Comparison of ENCODE assay signal across 8 cellular contexts in the genomic region with DNA sequence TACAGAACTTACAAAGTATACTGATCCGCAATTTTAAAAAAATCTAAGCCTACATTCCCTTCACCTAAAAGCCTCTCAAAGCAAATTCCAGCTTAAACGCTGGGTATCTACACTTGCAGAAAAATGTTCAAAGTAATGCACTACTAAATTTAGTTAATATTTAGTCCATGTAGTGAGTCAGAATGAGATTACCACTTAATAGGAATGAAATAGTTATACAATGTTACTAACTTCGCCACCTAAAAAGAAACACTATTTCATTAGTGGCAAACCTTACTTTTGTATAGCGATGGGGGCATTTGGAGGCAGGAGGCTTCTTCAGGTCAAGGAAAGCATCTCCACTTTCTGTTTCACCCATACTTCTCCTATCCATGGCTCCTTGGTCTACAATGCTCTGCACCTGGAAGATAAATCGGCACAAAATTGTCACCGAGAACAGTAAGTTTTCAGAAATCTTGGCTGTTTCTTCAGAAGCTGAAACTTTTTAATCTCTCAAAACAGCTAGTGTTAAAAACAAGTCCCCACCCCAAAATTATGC. TPM values are rescaled to one million over a fixed set of nuclear protein-coding genes. Genes with fewer than 3 reads are reported as not detected.
DNase-seq lines count a peak whose midpoint lies in the region; ATAC-seq and TF ChIP-seq lines count a peak whose summit lies in the region.

No MANE protein-coding gene starts in this region.

- H3K9me3 ChIP-seq in BLaER1 treated with 17β-estradiol and CSF1 and Interleukin-3, amounts not matched to agents 10 nM and 100 nM (replicated peaks in 1 of 11): no peaks in the 10 kb centered on the region

- no peaks in the 10 kb centered on the region for H3K9me3 Mint-ChIP-seq in chondrocyte (ENCODE audit: low read depth)
- no peaks in the 10 kb centered on the region for H3K9me3 Mint-ChIP-seq in natural killer cell treated with Interleukin-12 subunit alpha and Interleukin-12 subunit beta and Interleukin-15 and Interleukin-18, amount 100 ng/mL, for 72 hours

- peak overlapping the region; percentile 91 to 98 (median 97) for H3K9ac ChIP-seq in BLaER1 treated with 17β-estradiol and CSF1 and Interleukin-3, amounts not matched to agents 10 nM and 100 nM

- H3K4me3 Mint-ChIP-seq in chondrocyte (ENCODE audit: unreplicated experiment): peak overlapping the region; percentile 76
- peak overlapping the region; percentile 89 for H3K4me3 Mint-ChIP-seq in natural killer cell treated with Interleukin-12 subunit alpha and Interleukin-12 subunit beta and Interleukin-15 and Interleukin-18, amount 100 ng/mL, for 72 hours

- peaks cover 29 to 48% (median 32%) of the 10 kb centered on the region in 10 experiments for H3K4me1 ChIP-seq in BLaER1 treated with 17β-estradiol and CSF1 and Interleukin-3, amounts not matched to agents 10 nM and 100 nM

- peaks cover 1 to 58% (median 27%) of the 10 kb centered on the region in 11 experiments; a peak in 17 of 22 replicates for H4K20me1 ChIP-seq in BLaER1 treated with 17β-estradiol and CSF1 and Interleukin-3, amounts not matched to agents 10 nM and 100 nM

- H3K4me1 Mint-ChIP-seq in chondrocyte (ENCODE audit: low read depth): peaks cover 31% of the 10 kb centered on the region
- H3K4me1 Mint-ChIP-seq in natural killer cell treated with Interleukin-12 subunit alpha and Interleukin-12 subunit beta and Interleukin-15 and Interleukin-18, amount 100 ng/mL, for 72 hours (ENCODE audit: low read depth in 2 of 2): peaks cover 43 to 47% of the 10 kb centered on the region in 2 donors

- no peak for TF ChIP-seq CTCF in chondrocyte (IDR thresholded peaks at IDR 0.05)

- peak overlapping the region; percentile 93 to 99 (median 97); a peak in 16 of 22 replicates for H3K27ac ChIP-seq in BLaER1 treated with 17β-estradiol and CSF1 and Interleukin-3, amounts not matched to agents 10 nM and 100 nM

- in situ Hi-C loops in KBM-7 (cut with MboI; ENCODE audit: low pct_unique_long_range_greater_than_20kb, low sequenced_read_pairs): no loop called here

- H3K27me3 ChIP-seq in BLaER1 treated with 17β-estradiol and CSF1 and Interleukin-3, amounts not matched to agents 10 nM and 100 nM: no peaks in the 10 kb centered on the region

- no peaks in the 10 kb centered on the region for H3K27me3 Mint-ChIP-seq in chondrocyte (ENCODE audit: low read depth)
- no peaks in the 10 kb centered on the region for H3K27me3 Mint-ChIP-seq in natural killer cell treated with Interleukin-12 subunit alpha and Interleukin-12 subunit beta and Interleukin-15 and Interleukin-18, amount 100 ng/mL, for 72 hours

- H3K36me3 ChIP-seq in BLaER1 treated with 17β-estradiol and CSF1 and Interleukin-3, amounts not matched to agents 10 nM and 100 nM: peaks cover 44 to 55% (median 47%) of the 10 kb centered on the region in 11 experiments

- no peak for ATAC-seq in natural killer cell treated with Interleukin-12 subunit alpha and Interleukin-12 subunit beta and Interleukin-15 and Interleukin-18, amount 100 ng/mL, for 72 hours
- no peak for ATAC-seq in HG03439 (IDR thresholded peaks at IDR 0.05; ENCODE audit: unreplicated experiment)

- peak overlapping the region; percentile 82 to 98 (median 91) for H3K4me2 ChIP-seq in BLaER1 treated with 17β-estradiol and CSF1 and Interleukin-3, amounts not matched to agents 10 nM and 100 nM

- H3K27ac Mint-ChIP-seq in chondrocyte (ENCODE audit: unreplicated experiment): peak overlapping the region; percentile 42
- peak overlapping the region; percentile 76 to 90 for H3K27ac Mint-ChIP-seq in natural killer cell treated with Interleukin-12 subunit alpha and Interleukin-12 subunit beta and Interleukin-15 and Interleukin-18, amount 100 ng/mL, for 72 hours

- peak overlapping the region; percentile 83 to 99 (median 96) for H3K4me3 ChIP-seq in BLaER1 treated with 17β-estradiol and CSF1 and Interleukin-3, amounts not matched to agents 10 nM and 100 nM

- DNase-seq in KBM-7 (peak; percentile 1), chondrocyte (ENCODE audit: low spot score) (no peak), GF-D8 (lab: John Stamatoyannopoulos, UW) (no peak), T1000 (lab: John Stamatoyannopoulos, UW) (no peak)
- no peak for DNase-seq in natural killer cell treated with Interleukin-12 subunit alpha and Interleukin-12 subunit beta and Interleukin-15 and Interleukin-18, amount 100 ng/mL, for 72 hours (ENCODE audit: low spot score)
- no peak for DNase-seq in stimulated activated CD4-positive, alpha-beta T cell treated with anti-CD3 and anti-CD28 coated beads, Interleukin-4, amount 100 ng/mL, for 1 hour

- peaks cover 4% of the 10 kb centered on the region for H3K36me3 Mint-ChIP-seq in chondrocyte (ENCODE audit: low read depth)
- H3K36me3 Mint-ChIP-seq in natural killer cell treated with Interleukin-12 subunit alpha and Interleukin-12 subunit beta and Interleukin-15 and Interleukin-18, amount 100 ng/mL, for 72 hours: peaks cover 19% of the 10 kb centered on the region

RNA-seq across cellular contexts. Expression of gene EIF4ENIF1, which starts 1.2 kb away (rescaled TPM):
- 29.3 to 34.0 TPM (median 31.9 TPM) in 3 replicates for total RNA-seq in chondrocyte
- 100 to 1,000 TPM in 1 of 2 donors, 10 to 100 TPM in 1; 83.4 to 107 TPM for total RNA-seq in natural killer cell treated with Interleukin-12 subunit alpha and Interleukin-12 subunit beta and Interleukin-15 and Interleukin-18, amount 100 ng/mL, for 72 hours

RNA-seq across cellular contexts. Expression of gene SFI1, which starts 7.9 kb away (rescaled TPM):
- 20.3 to 30.9 TPM (median 22.4 TPM) in 3 replicates for total RNA-seq in chondrocyte
- 100 to 1,000 TPM; 213 to 332 TPM for total RNA-seq in natural killer cell treated with Interleukin-12 subunit alpha and Interleukin-12 subunit beta and Interleukin-15 and Interleukin-18, amount 100 ng/mL, for 72 hours
